8 cellular contexts compared by ENCODE assay signal in genomic region chr6:167827588-167828324, GRCh38. TPM values are rescaled to one million over a fixed set of nuclear protein-coding genes. Genes with fewer than 3 reads are reported as not detected.
DNase-seq lines count a peak whose midpoint lies in the region; ATAC-seq, FAIRE-seq and TF ChIP-seq lines count a peak whose summit lies in the region.

No MANE protein-coding gene starts in this region.

- H4K20me1 ChIP-seq in keratinocyte (ENCODE audit: control insufficient read depth, extremely low read depth, insufficient read depth, low read length): peaks cover 3% of the 10 kb centered on the region

- peak overlapping the region; percentile 60 for H2AFZ ChIP-seq in keratinocyte (ENCODE audit: control insufficient read depth, low read length)

- peaks cover 50% of the 10 kb centered on the region for H3K79me2 ChIP-seq in keratinocyte (ENCODE audit: control insufficient read depth, insufficient read depth, low read length)

- FAIRE-seq in keratinocyte (lab: Jason Lieb, UNC): no peak

- CTCF ChIA-PET in Caco-2 (lab: Charles Lee): interaction anchor here (1.4 kb wide), 1 partner anchor 23 kb away, joined by 10 read pairs; no protein-coding TSS in a partner anchor

- H3K36me3 Mint-ChIP-seq in Caco-2 (ENCODE audit: insufficient read depth, unreplicated experiment): peaks cover 25% of the 10 kb centered on the region

- H3K27me3 Mint-ChIP-seq in Caco-2 (ENCODE audit: insufficient read depth, unreplicated experiment): no peaks in the 10 kb centered on the region

- dilution Hi-C loops in keratinocyte (cut with MboI; ENCODE audit: extremely low pct_ligation_motif_present, low sequenced_read_pairs): no loop called here

- H3K27me3 ChIP-seq in Caco-2 (replicated peaks; ENCODE audit: control insufficient read depth, insufficient read depth, low read length): no peaks in the 10 kb centered on the region
- no peaks in the 10 kb centered on the region for H3K27me3 ChIP-seq in keratinocyte (ENCODE audit: control insufficient read depth, extremely low read depth, insufficient read depth, low read length)

- H3K4me3 ChIP-seq in Caco-2 (ENCODE audit: low read depth, low read length): peak overlapping the region; percentile 99
- peak overlapping the region; percentile 66 to 91 (median 86) for H3K4me3 ChIP-seq in keratinocyte (ENCODE audit: control insufficient read depth in 2 of 3, extremely low read depth in 1 of 3, insufficient read depth in 2 of 3, low read depth in 1 of 3, low read length in 3 of 3)
- peak overlapping the region; percentile 41 to 70 (median 57) for H3K4me3 ChIP-seq in skin epidermis

- ATAC-seq in GM19455 (IDR thresholded peaks at IDR 0.05; ENCODE audit: unreplicated experiment): peak; percentile 37

- TF ChIP-seq CTCF in Caco-2 (IDR thresholded peaks at IDR 0.05; ENCODE audit: insufficient read depth in 1 of 2, low read depth in 1 of 2, low read length in 1 of 2, severe bottlenecking in 1 of 2, unreplicated experiment in 1 of 2): no peak
- TF ChIP-seq CTCF in keratinocyte (optimal IDR thresholded peaks at IDR 0.05 in 1 of 3, IDR thresholded peaks at IDR 0.05 in 1 of 3, conservative IDR thresholded peaks at IDR 0.05 in 1 of 3; ENCODE audit: extremely low read depth in 1 of 3, insufficient read depth in 2 of 3, low read length in 3 of 3): no peak

- no peaks in the 10 kb centered on the region for H3K9me3 Mint-ChIP-seq in Caco-2 (ENCODE audit: unreplicated experiment)

- intact Hi-C loops in Caco-2 (cut with micrococcal nuclease; ENCODE audit: unreplicated experiment): loop anchor here (2.0 to 10.0 kb wide), 4 partner anchors 70 to 323 kb away; no protein-coding TSS in a partner anchor

- peak overlapping the region; percentile 94 for H3K27ac Mint-ChIP-seq in Caco-2 (ENCODE audit: unreplicated experiment)

- peak overlapping the region; percentile 93 for H3K4me2 ChIP-seq in keratinocyte (ENCODE audit: control insufficient read depth, extremely low read depth, insufficient read depth, low read depth, low read length)

- no TSS peak for BruUV-seq in Caco-2 (replicated peaks; lab: Mats Ljungman, UMichigan)

- H3K4me1 Mint-ChIP-seq in Caco-2 (ENCODE audit: low read depth, unreplicated experiment): peaks cover 22% of the 10 kb centered on the region

- POLR2A ChIA-PET in Caco-2 (lab: Charles Lee): interaction anchor here (0.6 to 1.2 kb wide), 3 partner anchors 15 to 32 kb away, joined by 3 to 6 read pairs (median 3); no protein-coding TSS in a partner anchor

- H3K36me3 ChIP-seq in Caco-2 (ENCODE audit: control insufficient read depth, insufficient read depth, low read length) (no peaks in the 10 kb centered on the region), keratinocyte (ENCODE audit: control insufficient read depth in 2 of 2, extremely low read depth in 1 of 2, insufficient read depth in 2 of 2, low read length in 2 of 2) (no peaks in the 10 kb centered on the region)

- H3K4me1 ChIP-seq in Caco-2 (peaks cover 42% of the 10 kb centered on the region), keratinocyte (ENCODE audit: control insufficient read depth, extremely low read depth, insufficient read depth, low read length) (peaks cover 42% of the 10 kb centered on the region)

- peak overlapping the region; percentile 94 for H3K4me3 Mint-ChIP-seq in Caco-2 (ENCODE audit: unreplicated experiment)

- peak overlapping the region; percentile 85 for H3K9ac ChIP-seq in keratinocyte (ENCODE audit: control insufficient read depth, extremely low read depth, insufficient read depth, low read length)

- H3K9me3 ChIP-seq in Caco-2 (no peaks in the 10 kb centered on the region), keratinocyte (ENCODE audit: control insufficient read depth, low read depth, low read length) (no peaks in the 10 kb centered on the region)

- H3K27ac ChIP-seq in keratinocyte (ENCODE audit: control insufficient read depth, insufficient read depth, low read length): peak overlapping the region; percentile 87
- peak overlapping the region in 15 of 21 experiments; percentile 19 to 80 (median 53) for H3K27ac ChIP-seq in skin epidermis

- H3K9me1 ChIP-seq in keratinocyte (ENCODE audit: control insufficient read depth, extremely low read depth, insufficient read depth, low read length): peaks cover 5% of the 10 kb centered on the region

- peak; percentile 69 to 70 for DNase-seq in Caco-2
- peak; percentile 3 for DNase-seq in HS-27A (ENCODE audit: low read depth)
- peak; percentile 18 for DNase-seq in T1000 (lab: John Stamatoyannopoulos, UW)
- DNase-seq in cerebellum (ENCODE audit: low spot score): peak; percentile 41
- DNase-seq in keratinocyte (ENCODE audit: low read depth, low spot score): no peak
- no peak for DNase-seq in epidermal melanocyte (ENCODE audit: insufficient read length, low spot score)

RNA-seq across cellular contexts. Expression of gene AFDN, which starts 1.0 kb away (rescaled TPM):
- total RNA-seq in Caco-2 (2022) (177 TPM in 2 replicates), cerebellum (282 TPM)
- 36.4 to 46.5 TPM (median 40.7 TPM) in 3 replicates for polyA plus RNA-seq in keratinocyte
- polyA plus RNA-seq in keratinocyte (2011; ENCODE audit: low read depth): 289 TPM
- 23.4 and 24.1 TPM in 2 replicates for polyA plus RNA-seq in keratinocyte (2011; cell fraction: cytosol; rRNA removed)
- 96.3 and 122 TPM in 2 replicates for polyA plus RNA-seq in keratinocyte (2011; cell fraction: nucleus; rRNA removed)
- polyA plus RNA-seq in keratinocyte (2012; ENCODE audit: low replicate concordance): 46.0 and 83.8 TPM in 2 replicates
- 42.2 to 120 TPM (median 58.9 TPM) in 3 replicates for polyA minus RNA-seq in keratinocyte
- 37.8 TPM for polyA minus RNA-seq in keratinocyte (2011; cell fraction: cytosol; rRNA and poly(A)+ RNA removed)
- polyA minus RNA-seq in keratinocyte (2011; cell fraction: nucleus; rRNA and poly(A)+ RNA removed): 119 and 181 TPM in 2 replicates

Comparison
In these comparisons a context has a peak if more than half of its experiments do, and no peak if none do; other contexts are left out.
1. DNase-seq: peak in Caco-2 (2 of 2), HS-27A (single experiment), T1000 (single experiment) and cerebellum (single experiment); none in keratinocyte (single experiment) and epidermal melanocyte (single experiment).
2. Peak in every context shown above with its lines, with median percentiles within 50 percentile points of each other: H3K4me3 ChIP-seq.